10 cellular contexts compared by ENCODE assay signal in genomic region chr1:3911521-3911845, GRCh38.
"Had no signal": no experiment of that assay in that cellular context is flagged by ENCODE, and none has a peak within 500 bp of the region (broad histone marks: within the 10 kb centered on the region; RNA-seq: fewer than 3 reads in every experiment).

No MANE protein-coding gene starts in this region.

- H3K27ac ChIP-seq: colonic mucosa, esophagus muscularis mucosa, hepatocyte, right lobe of liver, spleen, stomach, testis, upper lobe of left lung, VCaP had no signal

- H3K4me3 ChIP-seq: colonic mucosa, hepatocyte, right lobe of liver, spleen, stomach, testis, upper lobe of left lung had no signal

- H3K9me3 ChIP-seq: colonic mucosa, esophagus muscularis mucosa, right lobe of liver, spleen, stomach, testis, upper lobe of left lung had no signal

- DNase-seq: amniotic stem cell had no signal

- H3K4me1 ChIP-seq: colonic mucosa had no signal

- H3K36me3 ChIP-seq: colonic mucosa, esophagus muscularis mucosa, right lobe of liver, spleen, stomach, upper lobe of left lung had no signal

- H3K27me3 ChIP-seq: colonic mucosa, hepatocyte, right lobe of liver, testis had no signal
